ENCODE assay signal across 8 cellular contexts in the genomic region with DNA sequence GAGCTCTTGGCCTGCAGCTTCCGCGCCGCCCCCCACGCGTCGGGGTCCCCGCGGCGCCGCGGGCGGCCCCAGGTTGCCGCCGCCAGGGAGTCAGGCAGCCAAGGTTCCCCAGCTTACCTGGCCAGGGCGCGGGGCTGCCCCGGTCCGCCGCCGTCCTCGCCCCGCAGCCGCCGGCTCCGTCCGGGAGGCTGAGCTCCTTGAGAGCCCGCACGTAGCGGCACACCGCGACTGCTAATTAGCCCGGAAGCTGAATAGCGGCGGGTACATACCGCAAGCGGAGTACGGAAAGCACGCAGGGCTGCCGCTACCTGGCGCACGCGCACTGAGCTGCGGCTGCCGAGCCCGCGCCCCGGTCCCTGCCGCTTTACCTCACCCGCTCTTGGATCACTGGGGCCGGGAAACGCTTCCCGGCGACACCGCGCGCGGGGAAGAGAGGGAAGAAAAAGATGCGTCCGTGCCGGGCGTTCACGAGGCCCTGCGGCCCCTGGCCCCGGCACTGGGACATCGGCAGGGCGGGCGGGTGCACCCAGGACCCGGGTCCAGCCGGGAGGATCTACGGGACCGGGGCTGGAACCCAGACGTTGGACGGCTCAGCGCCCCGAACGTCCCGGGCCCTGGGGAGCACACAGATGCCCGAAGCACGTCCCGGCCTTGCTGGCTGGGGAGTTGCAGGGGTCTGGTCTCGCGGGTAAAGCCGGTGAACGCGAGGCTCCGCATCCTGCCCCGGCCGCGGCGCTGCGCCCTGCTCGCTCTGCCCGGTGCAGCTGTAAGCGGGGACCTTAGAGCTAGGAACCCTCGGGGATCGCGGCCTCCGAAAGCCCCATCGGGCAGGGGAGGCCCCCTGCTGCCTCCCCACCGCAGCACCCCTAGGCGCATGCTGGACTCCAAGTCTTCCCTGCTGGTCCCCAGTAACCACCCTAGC. TPM values are rescaled to one million over a fixed set of nuclear protein-coding genes. Genes with fewer than 3 reads are reported as not detected.
A peak's percentile ranks its signal among the peaks of the same experiment; 100 is the strongest.
DNase-seq lines count a peak whose midpoint lies in the region; ATAC-seq and TF ChIP-seq lines count a peak whose summit lies in the region.

A gene with protein sequence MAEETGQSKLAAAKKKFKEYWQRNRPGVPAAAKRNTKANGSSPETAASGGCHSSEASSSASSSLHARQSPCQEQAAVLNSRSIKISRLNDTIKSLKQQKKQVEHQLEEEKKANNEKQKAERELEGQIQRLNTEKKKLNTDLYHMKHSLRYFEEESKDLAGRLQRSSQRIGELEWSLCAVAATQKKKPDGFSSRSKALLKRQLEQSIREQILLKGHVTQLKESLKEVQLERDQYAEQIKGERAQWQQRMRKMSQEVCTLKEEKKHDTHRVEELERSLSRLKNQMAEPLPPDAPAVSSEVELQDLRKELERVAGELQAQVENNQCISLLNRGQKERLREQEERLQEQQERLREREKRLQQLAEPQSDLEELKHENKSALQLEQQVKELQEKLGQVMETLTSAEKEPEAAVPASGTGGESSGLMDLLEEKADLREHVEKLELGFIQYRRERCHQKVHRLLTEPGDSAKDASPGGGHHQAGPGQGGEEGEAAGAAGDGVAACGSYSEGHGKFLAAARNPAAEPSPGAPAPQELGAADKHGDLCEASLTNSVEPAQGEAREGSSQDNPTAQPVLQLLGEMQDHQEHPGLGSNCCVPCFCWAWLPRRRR (minus strand): TSS at position 253 of the 922 bp plus-strand sequence. CDS start 47,739 bp downstream, outside the sequence.

- no peaks in the 10 kb centered on the region for H3K9me3 ChIP-seq in right lobe of liver

- H3K27me3 Mint-ChIP-seq in activated CD4-positive, alpha-beta T cell treated with anti-CD3 and anti-CD28 coated beads, Interleukin-2, amount 10 ng/mL, durations not matched to agents 24 days and 14 days, result peaks cover 12% of the 10 kb centered on the region

- H3K4me1 ChIP-seq in right lobe of liver, result peaks cover 0 to 8% (median 0%) of the 10 kb centered on the region in 4 donors

- H3K4me1 Mint-ChIP-seq in activated CD4-positive, alpha-beta T cell treated with anti-CD3 and anti-CD28 coated beads, Interleukin-2, amount 10 ng/mL, durations not matched to agents 24 days and 14 days, result peaks cover 44% of the 10 kb centered on the region

- no peaks in the 10 kb centered on the region for H3K9me3 Mint-ChIP-seq in activated CD4-positive, alpha-beta T cell treated with anti-CD3 and anti-CD28 coated beads, Interleukin-2, amount 10 ng/mL, durations not matched to agents 24 days and 14 days

- TF ChIP-seq CTCF in right lobe of liver (IDR thresholded peaks at IDR 0.05), result no peak

- no peaks in the 10 kb centered on the region for H3K36me3 ChIP-seq in right lobe of liver

- 0% methylated on average over 13 of the region's 101 CpGs for WGBS in right lobe of liver (ENCODE audit: insufficient coverage, low coverage, low lambda C conversion rate, missing lambda C conversion rate)

- ATAC-seq in GM18519 (IDR thresholded peaks at IDR 0.05; ENCODE audit: low FRiP score, unreplicated experiment), result peak; percentile 53
- peak; percentile 69 for ATAC-seq in HG03045 (IDR thresholded peaks at IDR 0.05; ENCODE audit: unreplicated experiment)
- peak; percentile 81 to 86 (median 84) for ATAC-seq in right lobe of liver

- H3K4me3 Mint-ChIP-seq in activated CD4-positive, alpha-beta T cell treated with anti-CD3 and anti-CD28 coated beads, Interleukin-2, amount 10 ng/mL, durations not matched to agents 24 days and 14 days, result peak within 1 kb of the TSS; percentile 95

- H3K27me3 ChIP-seq in right lobe of liver, result no peaks in the 10 kb centered on the region

- TF ChIP-seq POLR2A in right lobe of liver (IDR thresholded peaks at IDR 0.05), result peak; percentile 63

- intact Hi-C loops in activated CD4-positive, alpha-beta T cell treated with anti-CD3 and anti-CD28 coated beads, Interleukin-2, amount 10 ng/mL, durations not matched to agents 24 days and 14 days (cut with micrococcal nuclease), result loop anchor here (1.0 to 10.0 kb wide), 3 partner anchors 146 to 519 kb away; partner anchors contain the start of genes EMC7, GOLGA8A and PGBD4
- intact Hi-C loops in right lobe of liver (cut with DNase I), result loop anchor here in 1 of 2 donors (10.0 kb wide), 1 partner anchor 239 kb away; the partner anchor contains the start of genes NOP10 and NUTM1

- peak within 1 kb of the TSS; percentile 12 to 60 (median 44) for H3K27ac ChIP-seq in right lobe of liver

- H3K36me3 Mint-ChIP-seq in activated CD4-positive, alpha-beta T cell treated with anti-CD3 and anti-CD28 coated beads, Interleukin-2, amount 10 ng/mL, durations not matched to agents 24 days and 14 days (ENCODE audit: low read depth), result peaks cover 11% of the 10 kb centered on the region

- peak; percentile 71 for DNase-seq in 8988T
- peak; percentile 39 for DNase-seq in NCI-H2227 treated with DMSO at 0.1 percent for 48 hours (lab: John Stamatoyannopoulos, UW)
- peak; percentile 95 for DNase-seq in activated CD4-positive, alpha-beta T cell treated with anti-CD3 and anti-CD28 coated beads, Interleukin-2, amount 10 ng/mL, durations not matched to agents 24 days and 14 days
- DNase-seq in dermis microvascular lymphatic vessel endothelial cell (ENCODE audit: low read depth in 2 of 2), result peak; percentile 9 to 53
- DNase-seq in right lobe of liver, result peak; percentile 81 to 88 (median 85)
- DNase-seq in stimulated activated CD4-positive, alpha-beta T cell treated with anti-CD3 and anti-CD28 coated beads, Interleukin-4, amount 100 ng/mL, for 4 hours, result peak; percentile 77 to 81

- peak within 1 kb of the TSS; percentile 92 for H3K27ac Mint-ChIP-seq in activated CD4-positive, alpha-beta T cell treated with anti-CD3 and anti-CD28 coated beads, Interleukin-2, amount 10 ng/mL, durations not matched to agents 24 days and 14 days

- peak within 1 kb of the TSS; percentile 67 to 96 (median 85) for H3K4me3 ChIP-seq in right lobe of liver

RNA-seq across cellular contexts. Expression of the gene that starts here (rescaled TPM):
- 210 and 234 TPM in 2 replicates for total RNA-seq in activated CD4-positive, alpha-beta T cell treated with anti-CD3 and anti-CD28 coated beads, Interleukin-2, amount 10 ng/mL, durations not matched to agents 24 days and 14 days
- 5.8 and 6.4 TPM in 2 replicates for total RNA-seq in dermis microvascular lymphatic vessel endothelial cell
- total RNA-seq in right lobe of liver, result 10 to 100 TPM; 21.9 to 53.4 (median 30.8) TPM

Comparison
In these comparisons a context has a peak if more than half of its experiments do, and no peak if none do; other contexts are left out.
1. Peak in every context shown above with its lines: DNase-seq, ATAC-seq, H3K4me3 ChIP-seq and H3K27ac ChIP-seq.
2. DNase-seq: peak in every context shown above with its lines; median percentile 95 in activated CD4-positive, alpha-beta T cell treated with anti-CD3 and anti-CD28 coated beads, Interleukin-2, amount 10 ng/mL, durations not matched to agents 24 days and 14 days; 85 in right lobe of liver; 79 in stimulated activated CD4-positive, alpha-beta T cell treated with anti-CD3 and anti-CD28 coated beads, Interleukin-4, amount 100 ng/mL, for 4 hours; 71 in 8988T; 39 in NCI-H2227 treated with DMSO at 0.1 percent for 48 hours; 31 in dermis microvascular lymphatic vessel endothelial cell.